In the genomic region with DNA sequence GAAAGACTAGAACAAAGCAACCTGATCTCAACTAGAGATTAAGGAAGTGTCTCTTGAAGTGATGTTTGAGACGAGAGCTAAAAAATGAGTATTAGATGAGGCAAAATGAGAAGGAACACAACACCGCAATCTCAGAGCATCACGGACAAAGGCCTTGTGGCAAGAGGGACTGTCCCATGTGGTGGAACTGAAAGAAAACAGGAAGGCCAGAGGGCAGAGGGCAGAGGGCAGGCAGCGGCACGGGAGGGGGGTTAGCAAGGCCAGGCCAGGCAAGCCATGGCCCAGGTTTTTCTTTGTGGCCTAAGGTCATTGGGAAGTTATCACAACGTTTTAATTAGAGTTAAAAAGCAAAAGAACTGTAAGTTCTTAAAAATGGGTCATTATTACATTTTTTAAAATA, we compare ENCODE assay signal across 29 cellular contexts. TPM values are rescaled to one million over a fixed set of nuclear protein-coding genes. Genes with fewer than 3 reads are reported as not detected.
A peak's percentile ranks its signal among the peaks of the same experiment; 100 is the strongest.
DNase-seq lines count a peak whose midpoint lies in the region; ATAC-seq and TF ChIP-seq lines count a peak whose summit lies in the region.
"Had no signal": no experiment of that assay in that cellular context is flagged by ENCODE, and none has a peak within 500 bp of the region (broad histone marks: within the 10 kb centered on the region; RNA-seq: fewer than 3 reads in every experiment).

No MANE protein-coding gene starts in this region.

- H3K23ac ChIP-seq in neuronal stem cell (ENCODE audit: low read depth, low read length, poor library complexity), result no peak overlapping the region

- no peak overlapping the region for H3K18ac ChIP-seq in neuronal stem cell (ENCODE audit: low read length)

- H3K9ac ChIP-seq in neuronal stem cell (ENCODE audit: low read depth, low read length, poor library complexity), result no peak overlapping the region

- peak; percentile 72 to 82 for ATAC-seq in activated CD4-positive, CD25-positive, alpha-beta regulatory T cell treated with anti-CD3 and anti-CD28 coated beads, Interleukin-2, amount 50 U/mL, for 24 hours
- peak; percentile 98 for ATAC-seq in left lobe of liver
- ATAC-seq: activated T-cell treated with anti-CD3 and anti-CD28 coated beads, Interleukin-2, amount 50 U/mL, for 4 hours; left cardiac atrium; stimulated activated effector memory CD8-positive, alpha-beta T cell treated with anti-CD3 and anti-CD28 coated beads, Interleukin-12 subunit alpha, Interleukin-12 subunit beta, amount 100 ng/mL, for 72 hours had no signal

- H3K36me3 Mint-ChIP-seq in IgD-negative memory B cell, result peaks cover 5% of the 10 kb centered on the region

- DNase-seq in activated CD4-positive, CD25-positive, alpha-beta regulatory T cell (lab: John Stamatoyannopoulos, UW), result no peak
- peak; percentile 63 for DNase-seq in left lobe of liver (ENCODE audit: low spot score)
- DNase-seq in neuronal stem cell (ENCODE audit: low spot score), result no peak
- no peak for DNase-seq in KG1 (lab: John Stamatoyannopoulos, UW)
- DNase-seq in osteoblast (ENCODE audit: insufficient read length, low spot score, missing footprints), result no peak
- no peak for DNase-seq in iPS-NIHi7 (ENCODE audit: extremely low spot score)
- DNase-seq: 8988T; activated CD4-positive, alpha-beta T cell treated with anti-CD3 and anti-CD28 coated beads for 4 hours; activated naive CD4-positive, alpha-beta T cell; activated T-cell treated with anti-CD3 and anti-CD28 coated beads, Interleukin-2, amount 50 U/mL, for 4 hours; caudate nucleus; effector CD8-positive, alpha-beta T cell; hypothalamus; immature natural killer cell; left cardiac atrium; mesenchymal stem cell; NCI-H1092 treated with DMSO at 0.1 percent for 48 hours; NCI-H1694 treated with DMSO at 0.1 percent for 48 hours; NCI-H2171; NCI-H510A; nucleus accumbens; substantia nigra had no signal

- peaks cover 1% of the 10 kb centered on the region for H3K79me1 ChIP-seq in neuronal stem cell (ENCODE audit: low read depth, low read length)

- no CpG with 5 or more reads among the region's 6 CpGs for WGBS in neuronal stem cell (ENCODE audit: extremely low coverage in 2 of 2, insufficient read length in 2 of 2, insufficient replicate concordance in 1 of 2), 2 donors

- no peaks in the 10 kb centered on the region for H3K9me3 ChIP-seq in neuronal stem cell (replicated peaks in 1 of 2; ENCODE audit: control insufficient read depth in 2 of 2, insufficient read depth in 1 of 2, low read depth in 1 of 2, low read length in 2 of 2)
- no peaks in the 10 kb centered on the region for H3K9me3 ChIP-seq in osteoblast (ENCODE audit: low read depth, low read length)

- H2AK5ac ChIP-seq in neuronal stem cell (ENCODE audit: low read depth, low read length), result no peak overlapping the region

- no peaks in the 10 kb centered on the region for H4K20me1 ChIP-seq in osteoblast (ENCODE audit: insufficient read depth, low read length)

- H3K27ac ChIP-seq in neuronal stem cell (replicated peaks; ENCODE audit: low read length), result no peak overlapping the region
- no peak overlapping the region for H3K27ac ChIP-seq in osteoblast (ENCODE audit: low read depth, low read length)
- H3K27ac ChIP-seq: coronary artery, epithelial cell of prostate had no signal

- H3K4me2 ChIP-seq in neuronal stem cell (ENCODE audit: insufficient read depth, low read length, poor library complexity, severe bottlenecking), result no peak overlapping the region
- H3K4me2 ChIP-seq in osteoblast (ENCODE audit: insufficient read depth, low read length), result no peak overlapping the region

- H3K4me3 Mint-ChIP-seq in IgD-negative memory B cell, result no peak overlapping the region
- H3K4me3 Mint-ChIP-seq: activated T-cell treated with anti-CD3 and anti-CD28 coated beads, Interleukin-2, amount 50 U/mL, for 4 hours; CD14-positive monocyte; immature natural killer cell; stimulated activated effector memory CD8-positive, alpha-beta T cell treated with anti-CD3 and anti-CD28 coated beads, Interleukin-12 subunit alpha, Interleukin-12 subunit beta, amount 100 ng/mL, for 72 hours; type B pancreatic cell had no signal

- no peak overlapping the region for H2BK15ac ChIP-seq in neuronal stem cell (ENCODE audit: low read length)

- no peak for TF ChIP-seq CTCF in osteoblast (IDR thresholded peaks at IDR 0.05; ENCODE audit: extremely low read depth, low read depth, low read length)

- H3K4me1 Mint-ChIP-seq in IgD-negative memory B cell, result peaks cover 4 to 7% (median 5%) of the 10 kb centered on the region in 3 donors
- H3K4me1 Mint-ChIP-seq: CD14-positive monocyte, immature natural killer cell had no signal

- H3K9me3 Mint-ChIP-seq in IgD-negative memory B cell, result no peaks in the 10 kb centered on the region
- H3K9me3 Mint-ChIP-seq: activated T-cell treated with anti-CD3 and anti-CD28 coated beads, Interleukin-2, amount 50 U/mL, for 4 hours; CD14-positive monocyte; immature natural killer cell; stimulated activated effector memory CD8-positive, alpha-beta T cell treated with anti-CD3 and anti-CD28 coated beads, Interleukin-12 subunit alpha, Interleukin-12 subunit beta, amount 100 ng/mL, for 72 hours; type B pancreatic cell had no signal

- H3K36me3 ChIP-seq in neuronal stem cell (replicated peaks in 1 of 2; ENCODE audit: control insufficient read depth in 2 of 2, insufficient read depth in 2 of 2, low read length in 2 of 2) (peaks cover 8 to 78% of the 10 kb centered on the region in 2 donors), osteoblast (ENCODE audit: insufficient read depth, low read length) (peaks cover 29% of the 10 kb centered on the region)

- H3K27ac Mint-ChIP-seq in IgD-negative memory B cell, result peak overlapping the region in 2 of 3 donors; percentile 39 to 53
- H3K27ac Mint-ChIP-seq: stimulated activated effector memory CD8-positive, alpha-beta T cell treated with anti-CD3 and anti-CD28 coated beads, Interleukin-12 subunit alpha, Interleukin-12 subunit beta, amount 100 ng/mL, for 72 hours; type B pancreatic cell had no signal

- no peak overlapping the region for H2BK5ac ChIP-seq in neuronal stem cell (ENCODE audit: low read length)

- H3K79me2 ChIP-seq in osteoblast (ENCODE audit: insufficient read depth, low read length), result peaks cover 2% of the 10 kb centered on the region

- no peaks in the 10 kb centered on the region for H3K27me3 Mint-ChIP-seq in IgD-negative memory B cell
- H3K27me3 Mint-ChIP-seq: type B pancreatic cell had no signal

- H2AFZ ChIP-seq in neuronal stem cell (ENCODE audit: low read length) (peak overlapping the region; percentile 2), osteoblast (ENCODE audit: low read length) (no peak overlapping the region)

- H3K4me3 ChIP-seq in neuronal stem cell (ENCODE audit: low read length in 2 of 2) (no peak overlapping the region), osteoblast (ENCODE audit: insufficient read depth, low read length) (no peak overlapping the region)
- H3K4me3 ChIP-seq: coronary artery had no signal

- H2BK120ac ChIP-seq in neuronal stem cell (ENCODE audit: low read depth, low read length), result no peak overlapping the region

- no peak overlapping the region for H3K14ac ChIP-seq in neuronal stem cell (ENCODE audit: low read length)

- H4K91ac ChIP-seq in neuronal stem cell (ENCODE audit: low read depth, low read length, poor library complexity), result no peak overlapping the region

- H3K4ac ChIP-seq in neuronal stem cell (ENCODE audit: low read length), result no peak overlapping the region

- H3K27me3 ChIP-seq in neuronal stem cell (ENCODE audit: control insufficient read depth in 3 of 3, insufficient read depth in 3 of 3, low read depth in 1 of 3, low read length in 3 of 3), result no peaks in the 10 kb centered on the region
- no peaks in the 10 kb centered on the region for H3K27me3 ChIP-seq in osteoblast (ENCODE audit: insufficient read depth, low read length)

- H2BK12ac ChIP-seq in neuronal stem cell (ENCODE audit: low read length), result no peak overlapping the region

- H4K8ac ChIP-seq in neuronal stem cell (ENCODE audit: low read depth, low read length), result no peak overlapping the region

- H3K4me1 ChIP-seq in neuronal stem cell (ENCODE audit: control insufficient read depth in 2 of 2, insufficient read depth in 1 of 2, low read depth in 1 of 2, low read length in 2 of 2) (peaks cover 0 to 13% of the 10 kb centered on the region in 2 donors), osteoblast (ENCODE audit: insufficient read depth, low read length) (peaks cover 4% of the 10 kb centered on the region)

RNA-seq across cellular contexts. Expression of gene RPA1, which starts 22.5 kb away (rescaled TPM):
- polyA plus RNA-seq in IgD-negative memory B cell, result 57.7 TPM
- total RNA-seq in left lobe of liver, result 33.3 TPM
- 61.4 TPM for polyA plus RNA-seq in neuronal stem cell (2013, experiment 1 of 2)
- polyA plus RNA-seq in neuronal stem cell (2013, experiment 2 of 2), result 60.4 TPM
- total RNA-seq in osteoblast, result 14.1 and 14.8 TPM in 2 replicates

RNA-seq across cellular contexts. Expression of gene SMYD4, which starts 22.6 kb away (rescaled TPM):
- 12.7 TPM for polyA plus RNA-seq in IgD-negative memory B cell
- 6.4 TPM for total RNA-seq in left lobe of liver
- polyA plus RNA-seq in neuronal stem cell (2013, experiment 1 of 2), result 9.2 TPM
- 9.9 TPM for polyA plus RNA-seq in neuronal stem cell (2013, experiment 2 of 2)
- total RNA-seq in osteoblast, result 10.1 and 10.6 TPM in 2 replicates
